Comparison of ENCODE assay signal across 9 cellular contexts in the genomic region with DNA sequence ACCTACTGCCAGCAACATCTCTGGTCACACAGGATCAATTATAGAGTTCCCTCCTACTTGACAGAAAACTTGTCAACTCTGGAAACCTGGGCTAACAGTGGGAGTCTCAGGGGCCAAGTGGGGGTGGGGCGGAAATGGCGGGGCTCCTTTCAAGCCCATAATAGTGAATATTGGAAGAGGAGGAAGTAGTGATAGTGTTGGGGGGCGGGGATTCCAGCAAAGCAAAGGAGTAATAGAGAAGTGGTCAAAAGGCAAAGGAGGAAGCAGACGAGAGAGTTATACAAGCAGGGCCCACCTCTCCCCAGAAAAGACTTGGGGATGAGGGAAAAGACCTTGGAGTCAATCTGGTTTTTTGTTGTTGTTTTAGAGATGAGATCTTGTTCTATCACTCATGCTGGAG. TPM values are rescaled to one million over a fixed set of nuclear protein-coding genes. Genes with fewer than 3 reads are reported as not detected.
DNase-seq lines count a peak whose midpoint lies in the region; ATAC-seq, FAIRE-seq and TF ChIP-seq lines count a peak whose summit lies in the region.
"Had no signal": no experiment of that assay in that cellular context is flagged by ENCODE, and none has a peak within 500 bp of the region (broad histone marks: within the 10 kb centered on the region; RNA-seq: fewer than 3 reads in every experiment).

No MANE protein-coding gene starts in this region.

- TF ChIP-seq EP300 in GM12878 (IDR thresholded peaks at IDR 0.05; ENCODE audit: borderline replicate concordance in 1 of 2, control insufficient read depth in 1 of 2, low read depth in 2 of 2, low read length in 2 of 2): no peak

- CTCF ChIA-PET in GM12878 (lab: Yijun Ruan, JAX): interaction anchor here (0.9 to 7.2 kb wide), 5 partner anchors 16 to 150 kb away, joined by 3 to 217 read pairs (median 4); partner anchors contain the start of genes FANCE and PPARD

- TF ChIP-seq RAD21 in GM12878 (IDR thresholded peaks at IDR 0.05; ENCODE audit: insufficient read depth, low read depth, low read length): no peak

- ATAC-seq in GM12878 (no peak), HG03442 (IDR thresholded peaks at IDR 0.05; ENCODE audit: unreplicated experiment) (no peak)

- H3K79me2 ChIP-seq in GM12878 (ENCODE audit: control insufficient read depth, insufficient read depth, low read length): peaks cover 57% of the 10 kb centered on the region

- peak overlapping the region; percentile 79 for H3K9ac ChIP-seq in GM12878 (ENCODE audit: control insufficient read depth, insufficient read depth, low read length)

- 0% methylated on average over 4 of the region's 4 CpGs for WGBS in GM12878 (ENCODE audit: insufficient coverage, insufficient replicate concordance, low lambda C conversion rate, missing lambda C conversion rate)
- 23 to 47% (median 30%) methylated on average over 4 of the region's 4 CpGs for WGBS in spleen, 5 donors

- peak overlapping the region; percentile 93 for H3K27ac ChIP-seq in GM12878 (ENCODE audit: control insufficient read depth, insufficient read depth)
- H3K27ac ChIP-seq in spleen: peak overlapping the region; percentile 83 to 98 (median 94)

- H3K9me3 ChIP-seq in GM12878 (replicated peaks; ENCODE audit: control insufficient read depth, insufficient read depth, low read length): no peaks in the 10 kb centered on the region
- no peaks in the 10 kb centered on the region for H3K9me3 ChIP-seq in spleen

- FAIRE-seq in GM12891 (lab: Jason Lieb, UNC) (no peak), GM12878 (lab: Jason Lieb, UNC) (no peak)

- RAD21 ChIA-PET in GM12878 (lab: Charles Lee; ENCODE audit: unreplicated experiment): interaction anchor here (1.2 to 7.5 kb wide), 5 partner anchors 27 to 437 kb away, joined by 5 to 127 read pairs (median 8); partner anchors contain the start of gene ARMC12

- TF ChIP-seq CTCF in GM12878 (IDR thresholded peaks at IDR 0.05 in 2 of 3, conservative IDR thresholded peaks at IDR 0.05 in 1 of 3; ENCODE audit: control insufficient read depth in 2 of 3, extremely low read depth in 1 of 3, insufficient read depth in 1 of 3, low read depth in 3 of 3, low read length in 3 of 3): no peak
- TF ChIP-seq CTCF in spleen (IDR thresholded peaks at IDR 0.05 in 8 of 11, conservative IDR thresholded peaks at IDR 0.05 in 3 of 11): no peak

- no peak overlapping the region; the same call in 1 of the 2 replicates for H2AFZ ChIP-seq in GM12878 (ENCODE audit: control insufficient read depth, low read depth, low read length)

- intact Hi-C loops in GM12878 (cut with micrococcal nuclease; ENCODE audit: unreplicated experiment) (loop anchor here (5.0 to 10.0 kb wide), 2 partner anchors 265 to 433 kb away; no protein-coding TSS in a partner anchor), spleen (cut with DNase I; ENCODE audit: low total_unique reads) (no loop called here)

- H3K36me3 ChIP-seq in GM12878 (ENCODE audit: control insufficient read depth in 2 of 2, insufficient read depth in 2 of 2, low read length in 1 of 2) (peaks cover 4 to 16% of the 10 kb centered on the region in 2 experiments; a peak in 3 of 4 replicates), spleen (peaks cover 3 to 30% (median 16%) of the 10 kb centered on the region in 6 donors)

- DNase-seq in GM12891 (ENCODE audit: insufficient read length, low spot score) (no peak), NOMO-1 treated with dmso at 0.1 percent for 144 hours (lab: John Stamatoyannopoulos, UW; ENCODE audit: unreplicated experiment) (peak; percentile 83), GM12878 (ENCODE audit: low read depth, low spot score) (no peak), spleen (peak; percentile 84), NCI-H1092 (lab: John Stamatoyannopoulos, UW) (no peak), RPMI8226 (no peak), NCI-H2196 (lab: John Stamatoyannopoulos, UW; ENCODE audit: unreplicated experiment) (no peak)
- DNase-seq: NK-92 treated with Interleukin-12 subunit alpha and Interleukin-12 subunit beta, amount 100 ng/mL, for 24 hours had no signal

- in situ Hi-C loops in GM12878 (cut with MboI): loop anchor here (5.0 kb wide), 2 partner anchors 33 to 168 kb away; partner anchors contain the start of gene RPL10A

- no peak for TF ChIP-seq POLR2A in GM12891 (IDR thresholded peaks at IDR 0.05; ENCODE audit: low read depth, low read length)
- TF ChIP-seq POLR2A in GM12878 (IDR thresholded peaks at IDR 0.05; ENCODE audit: low read depth, low read length): no peak
- no peak for TF ChIP-seq POLR2A in spleen (IDR thresholded peaks at IDR 0.05)

- POLR2A ChIA-PET in GM12878 (lab: Charles Lee): interaction anchor here (0.6 to 1.5 kb wide), 6 partner anchors 9 to 218 kb away, joined by 3 to 6 read pairs (median 4); no protein-coding TSS in a partner anchor

- H3K4me2 ChIP-seq in GM12878 (ENCODE audit: control insufficient read depth, insufficient read depth): peak overlapping the region; percentile 97

- H3K27me3 ChIP-seq in GM12878 (replicated peaks in 1 of 2; ENCODE audit: control insufficient read depth in 2 of 2, insufficient read depth in 2 of 2, low read length in 1 of 2): no peaks in the 10 kb centered on the region
- H3K27me3 ChIP-seq in spleen (replicated peaks in 1 of 7): no peaks in the 10 kb centered on the region

- no TSS peak for BruUV-seq in GM12878 (replicated peaks; lab: Mats Ljungman, UMichigan)

- H4K20me1 ChIP-seq in GM12878 (ENCODE audit: control insufficient read depth, insufficient read depth): no peaks in the 10 kb centered on the region

- SMC1A ChIA-PET in GM12878 (lab: Charles Lee; ENCODE audit: uncharacterized antibody, unreplicated experiment): interaction anchor here (0.7 to 7.1 kb wide), 6 partner anchors 27 to 222 kb away, joined by 3 to 135 read pairs (median 3); partner anchors contain the start of gene FANCE

- H3K4me1 ChIP-seq in GM12878 (ENCODE audit: control insufficient read depth, insufficient read depth, low read length) (peaks cover 35% of the 10 kb centered on the region), spleen (peaks cover 50 to 84% (median 79%) of the 10 kb centered on the region in 6 donors)

- H3K4me3 ChIP-seq in GM12878: peak overlapping the region; percentile 89
- H3K4me3 ChIP-seq in spleen: peak overlapping the region in 7 of 8 donors; percentile 14 to 83 (median 63)

RNA-seq across cellular contexts. Expression of gene DEF6, which starts 2.1 kb away (rescaled TPM):
- polyA plus RNA-seq in GM12891 (2012; ENCODE audit: low read depth, missing spikeins): 27.6 TPM
- 29.5 and 31.1 TPM in 2 replicates for total RNA-seq in GM12878 (2013; cell fraction: nucleolus; rRNA removed)
- total RNA-seq in GM12878 (2014; rRNA removed) (51.1 and 55.3 TPM in 2 replicates), GM12878 (2014; rRNA removed; fragmentation: Illumina TruSeq; extraction: Trizol) (26.9 and 29.3 TPM in 2 replicates), GM12878 (2021) (58.1 and 66.3 TPM in 2 replicates), spleen (10 to 100 TPM; 57.9 to 89.0 (median 72.1) TPM)
- polyA plus RNA-seq in GM12878 (2011; ENCODE audit: low read depth): 14.7 TPM
- polyA plus RNA-seq in GM12878 (2011; rRNA removed) (26.1 and 42.3 TPM in 2 replicates), GM12878 (2014; fragmentation: Illumina TruSeq; extraction: Trizol) (9.3 and 21.6 TPM in 2 replicates), GM12878 (2014; fragmentation: Nextera tagmentation; extraction: Ambion mirVana) (1 to 10 TPM; 3.3 to 5.1 TPM), GM12878 (2014; rRNA removed) (59.8 and 72.1 TPM in 2 replicates), GM12878 (2016; fragmentation: Nextera tagmentation; extraction: Ambion mirVana) (10 to 100 TPM; 59.9 to 69.5 TPM), spleen (100 to 1,000 TPM in 1 of 3 donors, 10 to 100 TPM in 2; 63.2 to 132 (median 74.3) TPM)
- 52.1 and 69.4 TPM in 2 replicates for polyA plus RNA-seq in GM12878 (2011; cell fraction: cytosol; rRNA removed)
- 108 and 140 TPM in 2 replicates for polyA plus RNA-seq in GM12878 (2011; cell fraction: nucleus; rRNA removed)
- 35.5 and 37.3 TPM in 2 replicates for polyA plus RNA-seq in GM12878 (2012)
- polyA minus RNA-seq in GM12878 (2011; rRNA and poly(A)+ RNA removed): 34.4 and 55.3 TPM in 2 replicates
- polyA minus RNA-seq in GM12878 (2011; cell fraction: cytosol; rRNA and poly(A)+ RNA removed): 20.3 and 20.8 TPM in 2 replicates
- polyA minus RNA-seq in GM12878 (2011; cell fraction: nucleus; rRNA and poly(A)+ RNA removed): 24.4 and 32.3 TPM in 2 replicates

RNA-seq across cellular contexts. Expression of gene ZNF76, which starts 40.1 kb away (rescaled TPM):
- polyA plus RNA-seq in GM12891 (2012; ENCODE audit: low read depth, missing spikeins): 21.5 TPM
- total RNA-seq in GM12878 (2013; cell fraction: nucleolus; rRNA removed): 66.2 and 84.5 TPM in 2 replicates
- 23.1 and 29.5 TPM in 2 replicates for total RNA-seq in GM12878 (2014; rRNA removed)
- total RNA-seq in GM12878 (2014; rRNA removed; fragmentation: Illumina TruSeq; extraction: Trizol): 12.4 and 13.5 TPM in 2 replicates
- total RNA-seq in GM12878 (2021): 29.3 and 35.8 TPM in 2 replicates
- polyA plus RNA-seq in GM12878 (2011; ENCODE audit: low read depth): 12.0 TPM
- polyA plus RNA-seq in GM12878 (2011; rRNA removed): 16.1 and 25.9 TPM in 2 replicates
- 21.1 and 27.7 TPM in 2 replicates for polyA plus RNA-seq in GM12878 (2011; cell fraction: cytosol; rRNA removed)
- 166 and 175 TPM in 2 replicates for polyA plus RNA-seq in GM12878 (2011; cell fraction: nucleus; rRNA removed)
- polyA plus RNA-seq in GM12878 (2012): 25.4 and 32.4 TPM in 2 replicates
- polyA plus RNA-seq in GM12878 (2014; fragmentation: Illumina TruSeq; extraction: Trizol): 19.9 and 23.5 TPM in 2 replicates
- 1 to 10 TPM; 2.8 to 3.1 TPM for polyA plus RNA-seq in GM12878 (2014; fragmentation: Nextera tagmentation; extraction: Ambion mirVana)
- 40.5 and 41.0 TPM in 2 replicates for polyA plus RNA-seq in GM12878 (2014; rRNA removed)
- polyA plus RNA-seq in GM12878 (2016; fragmentation: Nextera tagmentation; extraction: Ambion mirVana): 10 to 100 TPM; 23.7 to 25.8 TPM
- polyA minus RNA-seq in GM12878 (2011; rRNA and poly(A)+ RNA removed): 37.5 and 38.8 TPM in 2 replicates
- polyA minus RNA-seq in GM12878 (2011; cell fraction: cytosol; rRNA and poly(A)+ RNA removed): 6.4 and 6.7 TPM in 2 replicates
- 23.8 and 29.1 TPM in 2 replicates for polyA minus RNA-seq in GM12878 (2011; cell fraction: nucleus; rRNA and poly(A)+ RNA removed)
- 10 to 100 TPM; 51.6 to 80.0 (median 60.9) TPM for total RNA-seq in spleen
- 10 to 100 TPM; 25.6 to 54.9 (median 40.9) TPM for polyA plus RNA-seq in spleen

RNA-seq across cellular contexts. Expression of gene PPARD, which starts 42.7 kb away (rescaled TPM):
- polyA plus RNA-seq in GM12891 (2012; ENCODE audit: low read depth, missing spikeins): 7.4 TPM
- total RNA-seq in GM12878 (2013; cell fraction: nucleolus; rRNA removed): 6.0 and 6.6 TPM in 2 replicates
- total RNA-seq in GM12878 (2014; rRNA removed): 4.5 and 4.9 TPM in 2 replicates
- 2.8 and 3.2 TPM in 2 replicates for total RNA-seq in GM12878 (2014; rRNA removed; fragmentation: Illumina TruSeq; extraction: Trizol)
- 12.2 and 12.3 TPM in 2 replicates for total RNA-seq in GM12878 (2021)
- 3.6 TPM for polyA plus RNA-seq in GM12878 (2011; ENCODE audit: low read depth)
- 3.3 and 5.7 TPM in 2 replicates for polyA plus RNA-seq in GM12878 (2011; rRNA removed)
- polyA plus RNA-seq in GM12878 (2011; cell fraction: cytosol; rRNA removed): 7.8 and 10.6 TPM in 2 replicates
- 15.9 and 17.3 TPM in 2 replicates for polyA plus RNA-seq in GM12878 (2011; cell fraction: nucleus; rRNA removed)
- polyA plus RNA-seq in GM12878 (2012): 6.9 and 8.9 TPM in 2 replicates
- polyA plus RNA-seq in GM12878 (2014; fragmentation: Illumina TruSeq; extraction: Trizol): 3.1 and 7.9 TPM in 2 replicates
- under 1 TPM; 0.05 to 0.38 TPM for polyA plus RNA-seq in GM12878 (2014; fragmentation: Nextera tagmentation; extraction: Ambion mirVana)
- 12.6 and 14.5 TPM in 2 replicates for polyA plus RNA-seq in GM12878 (2014; rRNA removed)
- polyA plus RNA-seq in GM12878 (2016; fragmentation: Nextera tagmentation; extraction: Ambion mirVana): 1 to 10 TPM; 7.7 to 8.6 TPM
- polyA minus RNA-seq in GM12878 (2011; rRNA and poly(A)+ RNA removed): 4.5 and 7.5 TPM in 2 replicates
- 3.2 and 3.7 TPM in 2 replicates for polyA minus RNA-seq in GM12878 (2011; cell fraction: cytosol; rRNA and poly(A)+ RNA removed)
- 2.3 and 3.5 TPM in 2 replicates for polyA minus RNA-seq in GM12878 (2011; cell fraction: nucleus; rRNA and poly(A)+ RNA removed)
- 10 to 100 TPM; 24.5 to 37.4 (median 34.9) TPM for total RNA-seq in spleen
- polyA plus RNA-seq in spleen: 10 to 100 TPM in 2 of 3 donors, 1 to 10 TPM in 1; 9.4 to 16.8 (median 12.7) TPM

Comparison
In these comparisons a context has a peak if more than half of its experiments do, and no peak if none do; other contexts are left out.
1. DNase-seq: peak in NOMO-1 treated with dmso at 0.1 percent for 144 hours (single experiment) and spleen (single experiment); none in GM12891 (single experiment), GM12878 (single experiment), NCI-H1092 (single experiment), RPMI8226 (single experiment) and NCI-H2196 (single experiment).